In the genomic region with DNA sequence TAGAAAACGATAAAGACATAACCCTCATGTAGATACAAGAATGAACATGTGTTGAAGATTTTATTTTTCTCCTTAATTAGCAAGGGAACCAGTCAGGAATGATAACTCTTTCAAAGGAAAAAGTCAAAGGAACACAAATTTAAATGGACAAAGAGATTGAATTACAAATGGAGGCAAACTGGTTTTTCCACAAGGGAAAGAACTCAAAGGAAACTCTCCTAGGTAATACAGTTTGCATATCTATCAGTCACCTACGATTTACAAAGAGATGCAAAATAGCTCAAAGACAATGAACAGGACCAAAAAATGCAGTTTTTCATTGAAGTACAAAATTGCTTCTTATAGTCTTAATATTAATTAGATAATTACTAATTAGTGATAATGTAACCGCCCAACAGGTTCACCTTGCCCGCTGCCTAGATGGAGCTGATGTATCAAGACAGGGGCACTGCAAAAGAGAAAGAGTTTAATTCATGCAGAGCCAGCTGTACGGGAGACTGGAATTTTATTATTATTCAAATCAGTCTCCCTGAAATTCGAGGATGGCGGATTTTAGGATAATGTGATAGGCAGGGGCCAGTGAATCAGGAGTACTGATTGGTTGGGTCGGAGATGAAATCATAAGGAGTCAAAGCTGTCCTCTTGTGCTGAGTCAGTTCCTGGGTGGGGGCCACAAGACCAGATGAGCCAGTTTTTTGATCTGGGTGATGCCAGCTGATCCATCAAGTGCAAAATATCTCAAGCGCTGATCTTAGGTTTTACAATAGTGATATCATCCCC, we compare ENCODE assay signal across 21 cellular contexts.
DNase-seq lines count a peak whose midpoint lies in the region; ATAC-seq and TF ChIP-seq lines count a peak whose summit lies in the region.
"Had no signal": no experiment of that assay in that cellular context is flagged by ENCODE, and none has a peak within 500 bp of the region (broad histone marks: within the 10 kb centered on the region; RNA-seq: fewer than 3 reads in every experiment).

No MANE protein-coding gene starts in this region.

- H3K9ac ChIP-seq in mesenchymal stem cell (ENCODE audit: low read length), result no peak overlapping the region

- H3K27ac Mint-ChIP-seq in GM23338, result peak overlapping the region; percentile 98
- H3K27ac Mint-ChIP-seq: progenitor cell of endocrine pancreas had no signal

- H4K91ac ChIP-seq in mesenchymal stem cell (ENCODE audit: low read length), result no peak overlapping the region

- H3K9me2 ChIP-seq in GM23338 (ENCODE audit: insufficient read depth), result no peaks in the 10 kb centered on the region

- H3K27me3 ChIP-seq in GM23338 (ENCODE audit: insufficient read depth) (no peaks in the 10 kb centered on the region), mesenchymal stem cell (ENCODE audit: control insufficient read depth in 1 of 2, insufficient read depth in 1 of 2, low read length in 2 of 2) (no peaks in the 10 kb centered on the region)
- H3K27me3 ChIP-seq: body of pancreas had no signal

- no peak overlapping the region for H3K23ac ChIP-seq in mesenchymal stem cell (ENCODE audit: low read length in 2 of 2)

- H3K4me3 ChIP-seq in GM23338 (no peak overlapping the region), mesenchymal stem cell (ENCODE audit: insufficient read depth in 1 of 2, low read depth in 1 of 2, low read length in 2 of 2) (no peak overlapping the region)
- H3K4me3 ChIP-seq: body of pancreas, SK-N-MC had no signal

- H3K4me2 ChIP-seq in GM23338, result peak overlapping the region; percentile 12; the same call in 1 of the 2 replicates
- no peak overlapping the region for H3K4me2 ChIP-seq in mesenchymal stem cell (ENCODE audit: low read length, poor library complexity, severe bottlenecking)

- no peak overlapping the region for H2BK5ac ChIP-seq in mesenchymal stem cell (ENCODE audit: low read depth, low read length, poor library complexity, severe bottlenecking)

- H3K4ac ChIP-seq in mesenchymal stem cell (ENCODE audit: low read depth in 1 of 2, low read length in 2 of 2), result no peak overlapping the region

- H3K27ac ChIP-seq in GM23338 (ENCODE audit: low read depth) (peak overlapping the region; percentile 84), mesenchymal stem cell (ENCODE audit: low read length, poor library complexity, severe bottlenecking) (no peak overlapping the region)
- H3K27ac ChIP-seq: body of pancreas, SK-N-MC had no signal

- peaks cover 4% of the 10 kb centered on the region for H3K27me3 Mint-ChIP-seq in GM23338 (ENCODE audit: insufficient read depth, low read depth, poor library complexity)
- H3K27me3 Mint-ChIP-seq: progenitor cell of endocrine pancreas had no signal

- no peak overlapping the region for H2AFZ ChIP-seq in GM23338
- peak overlapping the region; percentile 42 for H2AFZ ChIP-seq in mesenchymal stem cell (ENCODE audit: low read depth, low read length)

- DNase-seq in GM23338 (ENCODE audit: low spot score) (peak; percentile 92), NCI-H526 treated with DMSO at 0.1 percent for 48 hours (lab: John Stamatoyannopoulos, UW) (peak; percentile 97), mesenchymal stem cell (no peak), HEK293T (ENCODE audit: extremely low spot score) (no peak), SW 1271 (lab: John Stamatoyannopoulos, UW) (no peak)
- DNase-seq: activated CD8-positive, alpha-beta memory T cell treated with anti-CD3 and anti-CD28 coated beads, Interleukin-2, amount 50 U/mL, for 48 hours; activated effector memory CD4-positive, alpha-beta T cell treated with Interleukin-2 at 50 U/mL for 16 hours; body of pancreas; effector memory CD4-positive, alpha-beta T cell; GDM1; Karpas-422; NCI-H1092; NCI-H1930; NCI-H446; RPMI8226 had no signal

- H3K36me3 ChIP-seq in GM23338 (ENCODE audit: insufficient read depth) (no peaks in the 10 kb centered on the region), mesenchymal stem cell (ENCODE audit: control insufficient read depth in 1 of 2, insufficient read depth in 2 of 2, low read depth in 1 of 2, low read length in 2 of 2) (no peaks in the 10 kb centered on the region)

- H3K18ac ChIP-seq in mesenchymal stem cell (ENCODE audit: low read depth in 1 of 2, low read length in 2 of 2), result no peak overlapping the region

- peaks cover 5% of the 10 kb centered on the region for H3K4me1 ChIP-seq in GM23338 (ENCODE audit: insufficient read depth)
- no peaks in the 10 kb centered on the region for H3K4me1 ChIP-seq in mesenchymal stem cell (ENCODE audit: control insufficient read depth, insufficient read depth, low read depth, low read length)
- H3K4me1 ChIP-seq: body of pancreas had no signal

- H3K4me3 Mint-ChIP-seq in GM23338, result peak overlapping the region; percentile 49

- no peak for TF ChIP-seq CTCF in GM23338 (conservative IDR thresholded peaks at IDR 0.05; ENCODE audit: low read depth in 2 of 2)

- H3K14ac ChIP-seq in mesenchymal stem cell (ENCODE audit: low read length in 2 of 2), result no peak overlapping the region

- CTCF ChIA-PET in HEK293T (lab: Yijun Ruan, JAX), result no interaction called here

- H4K20me1 ChIP-seq in GM23338 (replicated peaks; ENCODE audit: insufficient read depth), result no peaks in the 10 kb centered on the region

- POLR2A ChIA-PET in HEK293T (lab: Yijun Ruan, JAX), result no interaction called here

- H2BK12ac ChIP-seq in mesenchymal stem cell (ENCODE audit: low read length in 2 of 2), result no peak overlapping the region

- H3K36me3 Mint-ChIP-seq in GM23338 (ENCODE audit: low read depth), result peaks cover 27% of the 10 kb centered on the region

- no peak overlapping the region for H2AK5ac ChIP-seq in mesenchymal stem cell (ENCODE audit: low read length, severe bottlenecking)

- peak; percentile 91 for ATAC-seq in GM23338
- peak; percentile 89 for ATAC-seq in esophagus mucosa
- ATAC-seq in SK-N-SH treated with all-trans-retinoic acid at 6 μM for 48 hours, result no peak
- ATAC-seq in HG02981 (IDR thresholded peaks at IDR 0.05; ENCODE audit: unreplicated experiment), result no peak
- ATAC-seq: body of pancreas, HCT116 had no signal

- peaks cover 4% of the 10 kb centered on the region for H3K9me3 ChIP-seq in mesenchymal stem cell (ENCODE audit: control insufficient read depth, low read length)
- H3K9me3 ChIP-seq: body of pancreas had no signal

- no peak overlapping the region for H4K8ac ChIP-seq in mesenchymal stem cell (ENCODE audit: low read length)

- no peak overlapping the region for H2BK120ac ChIP-seq in mesenchymal stem cell (ENCODE audit: low read depth, low read length)

- peaks cover 17% of the 10 kb centered on the region for H3K4me1 Mint-ChIP-seq in GM23338

- H3F3A ChIP-seq in GM23338 (replicated peaks; ENCODE audit: low read depth), result no peaks in the 10 kb centered on the region

- no peaks in the 10 kb centered on the region for H3K79me1 ChIP-seq in mesenchymal stem cell (replicated peaks; ENCODE audit: low read length, poor library complexity, severe bottlenecking)

- 46% methylated on average over 8 of the region's 9 CpGs for WGBS in mesenchymal stem cell

- H3K79me2 ChIP-seq in GM23338 (replicated peaks; ENCODE audit: insufficient read depth), result no peaks in the 10 kb centered on the region

- H3K9me3 Mint-ChIP-seq in GM23338, result peaks cover 24% of the 10 kb centered on the region

- H2BK15ac ChIP-seq in mesenchymal stem cell (ENCODE audit: low read depth, poor library complexity, severe bottlenecking), result no peak overlapping the region

TF ChIP-seq in GM23338, 12 proteins besides CTCF, POLR2A, EP300 and RAD21 (continues in another document):
- TF ChIP-seq CREB1 (CRISPR knock-in tag; IDR thresholded peaks at IDR 0.05; ENCODE audit: low read depth), result 0 out of 2 replicates have a peak, but pooled peaks have one; percentile 53
- TF ChIP-seq STAT1 (IDR thresholded peaks at IDR 0.05; ENCODE audit: unreplicated experiment), result no peak
- TF ChIP-seq, protein P1, sequence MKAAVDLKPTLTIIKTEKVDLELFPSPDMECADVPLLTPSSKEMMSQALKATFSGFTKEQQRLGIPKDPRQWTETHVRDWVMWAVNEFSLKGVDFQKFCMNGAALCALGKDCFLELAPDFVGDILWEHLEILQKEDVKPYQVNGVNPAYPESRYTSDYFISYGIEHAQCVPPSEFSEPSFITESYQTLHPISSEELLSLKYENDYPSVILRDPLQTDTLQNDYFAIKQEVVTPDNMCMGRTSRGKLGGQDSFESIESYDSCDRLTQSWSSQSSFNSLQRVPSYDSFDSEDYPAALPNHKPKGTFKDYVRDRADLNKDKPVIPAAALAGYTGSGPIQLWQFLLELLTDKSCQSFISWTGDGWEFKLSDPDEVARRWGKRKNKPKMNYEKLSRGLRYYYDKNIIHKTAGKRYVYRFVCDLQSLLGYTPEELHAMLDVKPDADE (IDR thresholded peaks at IDR 0.05), result no peak
- TF ChIP-seq NANOG (IDR thresholded peaks at IDR 0.05; ENCODE audit: borderline replicate concordance), result peak; percentile 79

TF ChIP-seq in SK-N-SH treated with all-trans-retinoic acid at 6 μM for 48 hours, 23 proteins besides CTCF, POLR2A, EP300 and RAD21 (continues in another document):
- TF ChIP-seq, protein P2, sequence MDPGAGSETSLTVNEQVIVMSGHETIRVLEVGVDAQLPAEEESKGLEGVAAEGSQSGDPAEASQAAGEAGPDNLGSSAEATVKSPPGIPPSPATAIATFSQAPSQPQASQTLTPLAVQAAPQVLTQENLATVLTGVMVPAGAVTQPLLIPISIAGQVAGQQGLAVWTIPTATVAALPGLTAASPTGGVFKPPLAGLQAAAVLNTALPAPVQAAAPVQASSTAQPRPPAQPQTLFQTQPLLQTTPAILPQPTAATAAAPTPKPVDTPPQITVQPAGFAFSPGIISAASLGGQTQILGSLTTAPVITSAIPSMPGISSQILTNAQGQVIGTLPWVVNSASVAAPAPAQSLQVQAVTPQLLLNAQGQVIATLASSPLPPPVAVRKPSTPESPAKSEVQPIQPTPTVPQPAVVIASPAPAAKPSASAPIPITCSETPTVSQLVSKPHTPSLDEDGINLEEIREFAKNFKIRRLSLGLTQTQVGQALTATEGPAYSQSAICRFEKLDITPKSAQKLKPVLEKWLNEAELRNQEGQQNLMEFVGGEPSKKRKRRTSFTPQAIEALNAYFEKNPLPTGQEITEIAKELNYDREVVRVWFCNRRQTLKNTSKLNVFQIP (CRISPR knock-in tag; IDR thresholded peaks at IDR 0.05; ENCODE audit: borderline replicate concordance, low read depth), result no peak
- TF ChIP-seq ZFP3 (CRISPR knock-in tag; IDR thresholded peaks at IDR 0.05), result no peak

TF ChIP-seq in HEK293T, 16 proteins besides CTCF, POLR2A, EP300 and RAD21:
- TF ChIP-seq FOXA1 (IDR thresholded peaks at IDR 0.05) (no peak), TARDBP (IDR thresholded peaks at IDR 0.05) (no peak), FOXM1 (IDR thresholded peaks at IDR 0.05; ENCODE audit: borderline replicate concordance) (no peak), SUZ12 (IDR thresholded peaks at IDR 0.05) (no peak), ARNT (IDR thresholded peaks at IDR 0.05) (no peak), LEF1 (IDR thresholded peaks at IDR 0.05; ENCODE audit: borderline replicate concordance) (no peak), HDGF (IDR thresholded peaks at IDR 0.05; ENCODE audit: borderline replicate concordance) (no peak), NFRKB (IDR thresholded peaks at IDR 0.05) (no peak), ZNF384 (IDR thresholded peaks at IDR 0.05) (no peak)
TF ChIP-seq in HEK293T: peak in this region for 0.

Comparison
In these comparisons a context has a peak if more than half of its experiments do, and no peak if none do; other contexts are left out.
1. ATAC-seq: peak in GM23338 (single experiment) and esophagus mucosa (single experiment); none in SK-N-SH treated with all-trans-retinoic acid at 6 μM for 48 hours (single experiment) and HG02981 (single experiment).
2. DNase-seq: peak in GM23338 (single experiment) and NCI-H526 treated with DMSO at 0.1 percent for 48 hours (single experiment); none in mesenchymal stem cell (single experiment), HEK293T (single experiment) and SW 1271 (0 of 2).